ENCODE assay signal across 9 cellular contexts in genomic region chr1:156689035-156689959, GRCh38. TPM values are rescaled to one million over a fixed set of nuclear protein-coding genes. Genes with fewer than 3 reads are reported as not detected.
A peak's percentile ranks its signal among the peaks of the same experiment; 100 is the strongest.
DNase-seq lines count a peak whose midpoint lies in the region; FAIRE-seq and TF ChIP-seq lines count a peak whose summit lies in the region.
"Had no signal": no experiment of that assay in that cellular context is flagged by ENCODE, and none has a peak within 500 bp of the region (broad histone marks: within the 10 kb centered on the region; RNA-seq: fewer than 3 reads in every experiment).

No MANE protein-coding gene starts in this region.

- H3K4me1 ChIP-seq in CD8-positive, alpha-beta memory T cell (ENCODE audit: insufficient read depth, low read length) = peaks cover 7% of the 10 kb centered on the region
- H3K4me1 ChIP-seq in HAP-1 (peaks cover 28% of the 10 kb centered on the region), iPS DF 6.9 (ENCODE audit: control insufficient read depth, insufficient read depth, low read length) (peaks cover 19% of the 10 kb centered on the region), skeletal muscle tissue (ENCODE audit: control insufficient read depth in 3 of 3, insufficient read depth in 3 of 3, low read length in 3 of 3) (peaks cover 17 to 35% (median 22%) of the 10 kb centered on the region in 3 donors)

- H3K36me3 Mint-ChIP-seq in CD8-positive, alpha-beta memory T cell = no peaks in the 10 kb centered on the region

- CTCF ChIA-PET in CD8-positive, alpha-beta memory T cell (lab: Charles Lee) = interaction anchor here (0.6 to 6.8 kb wide), 36 partner anchors 9 to 308 kb away, joined by 3 to 183 read pairs (median 5); partner anchors contain the start of genes CRABP2, HDGF, INSRR and ISG20L2

- DNase-seq in CD8-positive, alpha-beta memory T cell = peak; percentile 63 to 84 (median 70)
- DNase-seq in HAP-1 (ENCODE audit: low spot score in 2 of 2) (peak; percentile 92), NCI-H2107 treated with DMSO at 0.1 percent for 48 hours (lab: John Stamatoyannopoulos, UW; ENCODE audit: unreplicated experiment) (peak; percentile 59), astrocyte of the spinal cord (ENCODE audit: low read depth, low spot score) (peak; percentile 79), iPS DF 6.9 (ENCODE audit: low read depth, low spot score) (no peak), cortex of kidney (lab: John Stamatoyannopoulos, UW) (no peak)

- H3K9me3 Mint-ChIP-seq in CD8-positive, alpha-beta memory T cell = no peaks in the 10 kb centered on the region

- no peaks in the 10 kb centered on the region for H3K36me3 ChIP-seq in CD8-positive, alpha-beta memory T cell (ENCODE audit: insufficient read depth, low read length)
- H3K36me3 ChIP-seq in HAP-1 (replicated peaks) (no peaks in the 10 kb centered on the region), iPS DF 6.9 (ENCODE audit: control insufficient read depth, insufficient read depth, low read length) (no peaks in the 10 kb centered on the region), skeletal muscle tissue (ENCODE audit: control insufficient read depth in 3 of 3, insufficient read depth in 3 of 3, low read length in 3 of 3) (no peaks in the 10 kb centered on the region)

- H3K27me3 ChIP-seq in CD8-positive, alpha-beta memory T cell (ENCODE audit: insufficient read depth, low read length, poor library complexity, severe bottlenecking) = peaks cover 25% of the 10 kb centered on the region
- no peaks in the 10 kb centered on the region for H3K27me3 ChIP-seq in HAP-1 (ENCODE audit: low read depth)
- no peaks in the 10 kb centered on the region for H3K27me3 ChIP-seq in iPS DF 6.9 (ENCODE audit: control insufficient read depth, insufficient read depth, low read length)
- peaks cover 8 to 25% (median 24%) of the 10 kb centered on the region in 3 donors for H3K27me3 ChIP-seq in skeletal muscle tissue (ENCODE audit: control insufficient read depth in 3 of 3, insufficient read depth in 3 of 3, low read length in 3 of 3)

- H3K4me3 Mint-ChIP-seq in CD8-positive, alpha-beta memory T cell = peak overlapping the region in 2 of 7 donors; percentile 61 to 76

- TF ChIP-seq CTCF in astrocyte of the spinal cord (IDR thresholded peaks at IDR 0.05; ENCODE audit: low read depth, low read length) = peak; percentile 90

- H3K4me3 ChIP-seq in CD8-positive, alpha-beta memory T cell (ENCODE audit: low read length) = no peak overlapping the region
- peak overlapping the region; percentile 9 for H3K4me3 ChIP-seq in HAP-1
- peak overlapping the region; percentile 10 for H3K4me3 ChIP-seq in astrocyte of the spinal cord (ENCODE audit: low read depth, low read length)
- H3K4me3 ChIP-seq in iPS DF 6.9 (ENCODE audit: low read length) = peak overlapping the region; percentile 11; the same call in 1 of the 2 replicates
- H3K4me3 ChIP-seq in skeletal muscle tissue (ENCODE audit: low read length in 3 of 3) = peak overlapping the region; percentile 57 to 73 (median 66)

- no peak overlapping the region for H3K27ac ChIP-seq in CD8-positive, alpha-beta memory T cell (ENCODE audit: low read depth, low read length)
- H3K27ac ChIP-seq in iPS DF 6.9 (ENCODE audit: low read length) (no peak overlapping the region), skeletal muscle tissue (ENCODE audit: low read depth, low read length) (peak overlapping the region; percentile 25)

- peaks cover 46 to 59% of the 10 kb centered on the region in 2 donors for H3K27me3 Mint-ChIP-seq in CD8-positive, alpha-beta memory T cell

- peak; percentile 84 for FAIRE-seq in TTC549 (lab: Jason Lieb, UNC)

- POLR2A ChIA-PET in CD8-positive, alpha-beta memory T cell (lab: Charles Lee) = interaction anchor here (1.3 to 1.9 kb wide), 2 partner anchors 37 to 39 kb away, joined by 4 to 9 read pairs; partner anchors contain the start of genes ISG20L2 and METTL25B

- H3K9me3 ChIP-seq in CD8-positive, alpha-beta memory T cell (ENCODE audit: low read length) = no peaks in the 10 kb centered on the region
- H3K9me3 ChIP-seq in HAP-1 = no peaks in the 10 kb centered on the region
- no peaks in the 10 kb centered on the region for H3K9me3 ChIP-seq in iPS DF 6.9 (ENCODE audit: control insufficient read depth, insufficient read depth, low read length)
- no peaks in the 10 kb centered on the region for H3K9me3 ChIP-seq in skeletal muscle tissue (ENCODE audit: control insufficient read depth in 3 of 3, low read length in 3 of 3)

- peak overlapping the region; percentile 30 to 70 (median 56) for H3K9ac ChIP-seq in skeletal muscle tissue (ENCODE audit: low read depth in 1 of 3, low read length in 3 of 3)

- in situ Hi-C loops in HAP-1 (cut with MboI; ENCODE audit: low sequenced_read_pairs) (no loop called here), astrocyte of the spinal cord (cut with HindIII; ENCODE audit: low sequenced_read_pairs) (no loop called here)

- H3K27ac Mint-ChIP-seq in CD8-positive, alpha-beta memory T cell = peak overlapping the region in 1 of 8 donors; percentile 83

- no CpG with 5 or more reads among the region's 23 CpGs for WGBS in iPS DF 6.9 (ENCODE audit: insufficient coverage, insufficient read length)

- peaks cover 12 to 33% (median 18%) of the 10 kb centered on the region in 3 donors for H3K4me1 Mint-ChIP-seq in CD8-positive, alpha-beta memory T cell

RNA-seq across cellular contexts. Expression of gene NES, which starts 12.1 kb away (rescaled TPM):
- total RNA-seq in CD8-positive, alpha-beta memory T cell = not detected
- polyA plus RNA-seq in CD8-positive, alpha-beta memory T cell = not detected
- total RNA-seq in skeletal muscle tissue = 494 TPM

RNA-seq across cellular contexts. Expression of gene CRABP2, which starts 16.1 kb away (rescaled TPM):
- under 1 TPM; 0.66 to 0.71 TPM for total RNA-seq in CD8-positive, alpha-beta memory T cell
- not detected for polyA plus RNA-seq in CD8-positive, alpha-beta memory T cell
- 57.4 TPM for total RNA-seq in skeletal muscle tissue

RNA-seq across cellular contexts. Expression of gene METTL25B, which starts 39.0 kb away (rescaled TPM):
- total RNA-seq in CD8-positive, alpha-beta memory T cell = 10 to 100 TPM; 29.6 to 29.7 TPM
- polyA plus RNA-seq in CD8-positive, alpha-beta memory T cell = 4.2 TPM
- total RNA-seq in skeletal muscle tissue = 4.2 TPM

RNA-seq across cellular contexts. Expression of gene ISG20L2, which starts 39.3 kb away (rescaled TPM):
- total RNA-seq in CD8-positive, alpha-beta memory T cell = 10 to 100 TPM; 69.4 to 75.9 TPM
- 25.0 TPM for polyA plus RNA-seq in CD8-positive, alpha-beta memory T cell
- total RNA-seq in skeletal muscle tissue = 5.2 TPM

RNA-seq across cellular contexts. Expression of gene BCAN, which starts 47.4 kb away (rescaled TPM):
- total RNA-seq in CD8-positive, alpha-beta memory T cell = not detected
- polyA plus RNA-seq in CD8-positive, alpha-beta memory T cell = not detected
- under 0.01 TPM for total RNA-seq in skeletal muscle tissue
- total RNA-seq: T-helper 1 cell treated with Interleukin-12 subunit alpha and Interleukin-12 subunit beta and Interleukin-4 antibody, amounts not matched to agents 30 ng/mL and 1 ng/mL, for 36 hours had no signal

Comparison
In these comparisons a context has a peak if more than half of its experiments do, and no peak if none do; other contexts are left out.
1. DNase-seq: peak in CD8-positive, alpha-beta memory T cell (5 of 5), HAP-1 (2 of 2), NCI-H2107 treated with DMSO at 0.1 percent for 48 hours (single experiment) and astrocyte of the spinal cord (single experiment); none in iPS DF 6.9 (single experiment) and cortex of kidney (single experiment).
2. RNA of gene NES, which starts 12.1 kb away (total RNA-seq): 494 TPM in skeletal muscle tissue (single experiment); not detected in CD8-positive, alpha-beta memory T cell; every median in the first group is over 100 times any median in the second.
3. RNA of gene CRABP2, which starts 16.1 kb away (total RNA-seq): 57.4 TPM in skeletal muscle tissue (single experiment); 0.66 to 0.71 TPM in CD8-positive, alpha-beta memory T cell; every median in the first group is over 10 times any median in the second.